8 cellular contexts compared by ENCODE assay signal in the genomic region with DNA sequence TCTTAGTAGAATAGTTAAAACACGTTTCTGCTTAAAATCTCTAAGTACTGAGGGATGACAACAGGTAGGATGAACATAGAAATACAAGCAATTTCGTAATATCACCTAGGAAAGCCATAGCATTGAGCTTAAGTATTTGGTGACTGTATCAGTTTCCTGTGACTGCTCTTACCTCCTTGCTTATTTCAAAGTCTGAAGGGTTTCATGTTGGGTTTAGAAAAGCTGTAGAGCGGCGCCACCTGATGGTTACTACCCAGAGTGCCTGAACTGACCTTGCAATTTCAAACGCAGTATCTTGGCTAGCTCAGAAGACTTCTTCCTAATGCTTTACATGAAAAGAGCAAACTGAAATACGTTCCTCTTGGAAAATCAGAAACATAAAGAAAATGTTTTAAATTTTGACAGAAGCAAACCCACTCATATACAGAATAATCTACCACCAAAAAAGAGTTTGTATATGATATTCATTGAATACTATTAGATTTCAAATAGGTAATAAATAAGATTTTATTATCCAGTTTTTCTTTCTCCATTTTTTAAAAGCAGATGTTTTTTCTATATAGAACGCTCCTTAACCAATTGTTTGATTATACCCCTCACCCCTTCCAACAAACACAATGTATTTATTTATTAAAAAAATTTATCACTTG.
DNase-seq lines count a peak whose midpoint lies in the region; ATAC-seq and TF ChIP-seq lines count a peak whose summit lies in the region.

No MANE protein-coding gene starts in this region.

- no peaks in the 10 kb centered on the region for H3K9me3 ChIP-seq in CD4-positive, CD25-positive, alpha-beta regulatory T cell (ENCODE audit: control insufficient read depth in 2 of 2, low read length in 2 of 2)
- no peaks in the 10 kb centered on the region for H3K9me3 ChIP-seq in lower lobe of right lung

- intact Hi-C loops in lower lobe of right lung (cut with DNase I) = loop anchor here (10.0 kb wide), 1 partner anchor 163 kb away; no protein-coding TSS in a partner anchor

- H3K4me1 Mint-ChIP-seq in CD4-positive, CD25-positive, alpha-beta regulatory T cell = peaks cover 26 to 70% (median 53%) of the 10 kb centered on the region in 4 donors

- H3K27me3 Mint-ChIP-seq in CD4-positive, CD25-positive, alpha-beta regulatory T cell = no peaks in the 10 kb centered on the region

- peak overlapping the region; percentile 92 to 98 (median 96) for H3K27ac Mint-ChIP-seq in CD4-positive, CD25-positive, alpha-beta regulatory T cell

- peaks cover 2% of the 10 kb centered on the region for H3K36me3 Mint-ChIP-seq in CD4-positive, CD25-positive, alpha-beta regulatory T cell

- no peaks in the 10 kb centered on the region for H3K9me3 Mint-ChIP-seq in CD4-positive, CD25-positive, alpha-beta regulatory T cell

- peaks cover 5% of the 10 kb centered on the region for H3K36me3 ChIP-seq in CD4-positive, CD25-positive, alpha-beta regulatory T cell (ENCODE audit: control insufficient read depth, insufficient read depth, low read length)
- no peaks in the 10 kb centered on the region for H3K36me3 ChIP-seq in lower lobe of right lung

- no peaks in the 10 kb centered on the region for H3K27me3 ChIP-seq in CD4-positive, CD25-positive, alpha-beta regulatory T cell (ENCODE audit: control insufficient read depth, insufficient read depth, low read length)
- no peaks in the 10 kb centered on the region for H3K27me3 ChIP-seq in lower lobe of right lung (ENCODE audit: low read depth)

- peak overlapping the region; percentile 63 for H3K27ac ChIP-seq in CD4-positive, CD25-positive, alpha-beta regulatory T cell (ENCODE audit: insufficient read depth, low read length, poor library complexity, severe bottlenecking)
- H3K27ac ChIP-seq in lower lobe of right lung = peak overlapping the region; percentile 66
- no peak overlapping the region for H3K27ac ChIP-seq in coronary artery

- ATAC-seq in CD4-positive, CD25-positive, alpha-beta regulatory T cell (ENCODE audit: low read depth in 2 of 2) = peak; percentile 82 to 87
- ATAC-seq in GM21619 (IDR thresholded peaks at IDR 0.05; ENCODE audit: unreplicated experiment) (peak; percentile 69), lower lobe of right lung (peak; percentile 86 to 91)

- peak overlapping the region; percentile 49 for H3K4me3 ChIP-seq in CD4-positive, CD25-positive, alpha-beta regulatory T cell (ENCODE audit: low read depth, low read length)
- no peak overlapping the region for H3K4me3 ChIP-seq in lower lobe of right lung
- no peak overlapping the region for H3K4me3 ChIP-seq in coronary artery

- H3K4me3 Mint-ChIP-seq in CD4-positive, CD25-positive, alpha-beta regulatory T cell = peak overlapping the region; percentile 34 to 70 (median 46)

- DNase-seq in CD4-positive, CD25-positive, alpha-beta regulatory T cell = peak; percentile 62 to 91 (median 77)
- DNase-seq in NCI-H2029 (lab: John Stamatoyannopoulos, UW) (peak; percentile 67), dedifferentiated amniotic fluid mesenchymal stem cell (ENCODE audit: extremely low spot score) (peak; percentile 50), lower lobe of right lung (peak; percentile 87), coronary artery (ENCODE audit: low spot score) (no peak)
- DNase-seq in activated CD4-positive, alpha-beta T cell treated with anti-CD3 and anti-CD28 coated beads for 1 hour = peak; percentile 76
- peak; percentile 59 to 63 for DNase-seq in stimulated activated CD8-positive, alpha-beta memory T cell treated with anti-CD3 and anti-CD28 coated beads, Interleukin-4, amount 100 ng/mL, for 4 hours (ENCODE audit: low read depth in 2 of 2, low spot score in 1 of 2)

- TF ChIP-seq CTCF in lower lobe of right lung (IDR thresholded peaks at IDR 0.05) (peak; percentile 67), coronary artery (IDR thresholded peaks at IDR 0.05) (no peak)

- H3K4me1 ChIP-seq in CD4-positive, CD25-positive, alpha-beta regulatory T cell (ENCODE audit: control insufficient read depth, insufficient read depth, low read length, poor library complexity, severe bottlenecking) = peaks cover 38% of the 10 kb centered on the region
- H3K4me1 ChIP-seq in lower lobe of right lung = peaks cover 40% of the 10 kb centered on the region

Comparison
In these comparisons a context has a peak if more than half of its experiments do, and no peak if none do; other contexts are left out.
1. H3K27ac ChIP-seq: peak in CD4-positive, CD25-positive, alpha-beta regulatory T cell (single experiment) and lower lobe of right lung (single experiment); none in coronary artery (0 of 2).
2. Peak in every context shown above with its lines, with median percentiles within 50 percentile points of each other: ATAC-seq.